ENCODE assay signal across 8 cellular contexts in the genomic region with DNA sequence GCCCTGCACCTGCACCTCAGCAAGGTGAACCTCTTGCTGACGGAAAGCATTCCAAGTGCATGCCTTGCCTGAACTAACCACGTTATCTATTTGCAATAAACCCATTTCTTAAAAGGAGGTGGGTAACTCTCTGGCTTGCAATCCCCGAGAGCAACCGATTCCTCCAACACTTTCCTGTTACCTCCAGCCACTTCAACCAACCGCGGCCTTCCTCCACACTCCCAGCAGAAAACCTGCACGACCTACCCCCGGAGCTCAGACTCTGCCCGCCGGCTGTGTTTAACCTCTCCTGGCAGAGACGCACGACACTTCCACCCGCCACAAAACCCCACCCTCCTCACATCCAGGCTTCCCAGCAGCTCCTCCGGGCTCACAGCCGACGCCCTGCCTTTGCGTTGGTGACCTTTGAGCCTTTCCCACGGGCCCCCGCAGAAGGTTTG. TPM values are rescaled to one million over a fixed set of nuclear protein-coding genes. Genes with fewer than 3 reads are reported as not detected.
DNase-seq lines count a peak whose midpoint lies in the region; ATAC-seq and TF ChIP-seq lines count a peak whose summit lies in the region.

No MANE protein-coding gene starts in this region.

- peaks cover 51% of the 10 kb centered on the region for H4K20me1 ChIP-seq in neural progenitor cell (ENCODE audit: low read depth)

- peaks cover 12% of the 10 kb centered on the region for H3K4me1 Mint-ChIP-seq in neural progenitor cell

- H3K9me3 ChIP-seq in ectodermal cell (ENCODE audit: control insufficient read depth, low read length) (no peaks in the 10 kb centered on the region), neural progenitor cell (ENCODE audit: low read depth) (no peaks in the 10 kb centered on the region)

- H3K9me3 Mint-ChIP-seq in neural progenitor cell: no peaks in the 10 kb centered on the region

- H3K4me1 ChIP-seq in ectodermal cell (ENCODE audit: control insufficient read depth, insufficient read depth, low read length) (peaks cover 9% of the 10 kb centered on the region), neural progenitor cell (peaks cover 7% of the 10 kb centered on the region)

- WGBS in ectodermal cell, 2 experiments: 30 to 32% methylated on average over 19 of the region's 19 CpGs

- ATAC-seq in HG02623 (IDR thresholded peaks at IDR 0.05; ENCODE audit: unreplicated experiment) (no peak), HG03378 (IDR thresholded peaks at IDR 0.05; ENCODE audit: unreplicated experiment) (no peak)

- H3K4me3 ChIP-seq in NB4 (ENCODE audit: low read depth, low read length) (peak overlapping the region; percentile 74), ectodermal cell (ENCODE audit: insufficient read depth, low read depth, low read length) (peak overlapping the region; percentile 84), neural progenitor cell (peak overlapping the region; percentile 92)

- TF ChIP-seq POLR2A in NB4 (IDR thresholded peaks at IDR 0.05; ENCODE audit: extremely low read depth, insufficient read length): no peak

- peaks cover 9% of the 10 kb centered on the region for H3K79me2 ChIP-seq in neural progenitor cell (ENCODE audit: low read depth)

- peaks cover 39% of the 10 kb centered on the region for H3F3A ChIP-seq in neural progenitor cell (ENCODE audit: low read depth)

- H3K27me3 ChIP-seq in ectodermal cell (ENCODE audit: control insufficient read depth, insufficient read depth, low read length, poor library complexity, severe bottlenecking) (peaks cover 32% of the 10 kb centered on the region), neural progenitor cell (peaks cover 35% of the 10 kb centered on the region)

- H2AFZ ChIP-seq in neural progenitor cell (replicated peaks): no peak overlapping the region

- peak overlapping the region; percentile 89 for H3K4me3 Mint-ChIP-seq in neural progenitor cell

- peak overlapping the region; percentile 99 for H3K4me2 ChIP-seq in neural progenitor cell

- peaks cover 19% of the 10 kb centered on the region for H3K36me3 ChIP-seq in ectodermal cell (ENCODE audit: control insufficient read depth, insufficient read depth, low read length)
- H3K36me3 ChIP-seq in neural progenitor cell: no peaks in the 10 kb centered on the region

- peak overlapping the region; percentile 76 for H3K9ac ChIP-seq in neural progenitor cell

- DNase-seq in D341Med (ENCODE audit: low spot score) (peak; percentile 54), NB4 (ENCODE audit: low read depth) (peak; percentile 58), neural progenitor cell (ENCODE audit: low spot score) (no peak), GM03348 (ENCODE audit: low spot score) (no peak), medulla oblongata (ENCODE audit: extremely low spot score) (no peak)

- H3K27ac Mint-ChIP-seq in neural progenitor cell: peak overlapping the region; percentile 74

- H3K27ac ChIP-seq in ectodermal cell (ENCODE audit: insufficient read depth, low read depth, low read length, poor library complexity, severe bottlenecking): peak overlapping the region; percentile 16
- H3K27ac ChIP-seq in neural progenitor cell: no peak overlapping the region

- no peak for TF ChIP-seq CTCF in NB4 (IDR thresholded peaks at IDR 0.05; ENCODE audit: low read depth, low read length)
- no peak for TF ChIP-seq CTCF in neural progenitor cell (IDR thresholded peaks at IDR 0.05)

- H3K36me3 Mint-ChIP-seq in neural progenitor cell: peaks cover 6% of the 10 kb centered on the region

- peaks cover 34% of the 10 kb centered on the region for H3K27me3 Mint-ChIP-seq in neural progenitor cell (ENCODE audit: insufficient read depth, low read depth)

RNA-seq across cellular contexts. Expression of a gene that starts 0.7 kb away (rescaled TPM):
- polyA plus RNA-seq in ectodermal cell (2013, experiment 1 of 4): not detected
- 0.36 TPM for polyA plus RNA-seq in ectodermal cell (2013, experiment 2 of 4)
- polyA plus RNA-seq in ectodermal cell (2013, experiment 3 of 4): 0.69 TPM
- polyA plus RNA-seq in ectodermal cell (2013, experiment 4 of 4): 2.1 TPM
- total RNA-seq in neural progenitor cell (ENCODE audit: low replicate concordance): 1.1 TPM in 1 of 2 replicates, not detected in the other

RNA-seq across cellular contexts. Expression of a gene that starts 5.1 kb away (rescaled TPM):
- 0.39 TPM for polyA plus RNA-seq in ectodermal cell (2013, experiment 1 of 4)
- polyA plus RNA-seq in ectodermal cell (2013, experiment 2 of 4): 0.36 TPM
- 1.1 TPM for polyA plus RNA-seq in ectodermal cell (2013, experiment 3 of 4)
- 1.5 TPM for polyA plus RNA-seq in ectodermal cell (2013, experiment 4 of 4)
- total RNA-seq in neural progenitor cell (ENCODE audit: low replicate concordance): 0.81 TPM in 1 of 2 replicates, not detected in the other

RNA-seq across cellular contexts. Expression of a gene that starts 16.7 kb away (rescaled TPM):
- 70.4 TPM for polyA plus RNA-seq in ectodermal cell (2013, experiment 1 of 4)
- polyA plus RNA-seq in ectodermal cell (2013, experiment 2 of 4): 65.5 TPM
- 46.2 TPM for polyA plus RNA-seq in ectodermal cell (2013, experiment 3 of 4)
- 43.7 TPM for polyA plus RNA-seq in ectodermal cell (2013, experiment 4 of 4)
- total RNA-seq in neural progenitor cell (ENCODE audit: low replicate concordance): 41.2 and 64.4 TPM in 2 replicates

RNA-seq across cellular contexts. Expression of a gene that starts 17.2 kb away (rescaled TPM):
- polyA plus RNA-seq in ectodermal cell (2013, experiment 1 of 4): 48.2 TPM
- 45.3 TPM for polyA plus RNA-seq in ectodermal cell (2013, experiment 2 of 4)
- polyA plus RNA-seq in ectodermal cell (2013, experiment 3 of 4): 39.0 TPM
- polyA plus RNA-seq in ectodermal cell (2013, experiment 4 of 4): 40.1 TPM
- 7.1 and 38.2 TPM in 2 replicates for total RNA-seq in neural progenitor cell (ENCODE audit: low replicate concordance)

RNA-seq across cellular contexts. Expression of a gene that starts 21.0 kb away (rescaled TPM):
- not detected for polyA plus RNA-seq in ectodermal cell (2013, experiment 1 of 4)
- not detected for polyA plus RNA-seq in ectodermal cell (2013, experiment 2 of 4)
- polyA plus RNA-seq in ectodermal cell (2013, experiment 3 of 4): not detected
- not detected for polyA plus RNA-seq in ectodermal cell (2013, experiment 4 of 4)
- total RNA-seq in neural progenitor cell (ENCODE audit: low replicate concordance): not detected in 2 replicates

Comparison
In these comparisons a context has a peak if more than half of its experiments do, and no peak if none do; other contexts are left out.
1. DNase-seq: peak in D341Med (single experiment) and NB4 (single experiment); none in neural progenitor cell (single experiment), GM03348 (single experiment) and medulla oblongata (single experiment).
2. Peak in every context shown above with its lines, with median percentiles within 50 percentile points of each other: H3K4me3 ChIP-seq.